Comparison of ENCODE assay signal across 8 cellular contexts in genomic region chr11:20443596-20443995, GRCh38. TPM values are rescaled to one million over a fixed set of nuclear protein-coding genes. Genes with fewer than 3 reads are reported as not detected.
DNase-seq lines count a peak whose midpoint lies in the region; ATAC-seq and TF ChIP-seq lines count a peak whose summit lies in the region.

No MANE protein-coding gene starts in this region.

- H3K9me3 Mint-ChIP-seq in chondrocyte (ENCODE audit: low read depth) (no peaks in the 10 kb centered on the region), osteocyte (ENCODE audit: unreplicated experiment) (no peaks in the 10 kb centered on the region)

- TF ChIP-seq CTCF in GM12864 (IDR thresholded peaks at IDR 0.05; ENCODE audit: low read depth, low read length, missing control alignments) (peak; percentile 40), NB4 (IDR thresholded peaks at IDR 0.05; ENCODE audit: low read depth, low read length) (peak; percentile 10), chondrocyte (IDR thresholded peaks at IDR 0.05) (peak; percentile 74), osteocyte (IDR thresholded peaks at IDR 0.05) (peak; percentile 44)

- no peak for DNase-seq in GM12864 (ENCODE audit: low read depth)
- peak; percentile 24 for DNase-seq in NB4 (ENCODE audit: low read depth)
- no peak for DNase-seq in chondrocyte (ENCODE audit: low spot score)
- DNase-seq in osteocyte (ENCODE audit: extremely low spot score, unreplicated experiment) = no peak
- no peak for DNase-seq in anterior cingulate cortex (lab: John Stamatoyannopoulos, UW)
- no peak for DNase-seq in DMS79 treated with DMSO at 0.1 percent for 48 hours (lab: John Stamatoyannopoulos, UW)

- H3K27ac Mint-ChIP-seq in chondrocyte (ENCODE audit: unreplicated experiment) = no peak overlapping the region
- H3K27ac Mint-ChIP-seq in osteocyte (ENCODE audit: unreplicated experiment) = no peak overlapping the region

- ATAC-seq in HG02870 (IDR thresholded peaks at IDR 0.05; ENCODE audit: unreplicated experiment) = no peak
- no peak for ATAC-seq in GM21390 (IDR thresholded peaks at IDR 0.05; ENCODE audit: unreplicated experiment)

- H3K4me1 Mint-ChIP-seq in chondrocyte (ENCODE audit: low read depth) (no peaks in the 10 kb centered on the region), osteocyte (ENCODE audit: unreplicated experiment) (no peaks in the 10 kb centered on the region)

- H3K27me3 Mint-ChIP-seq in chondrocyte (ENCODE audit: low read depth) (no peaks in the 10 kb centered on the region), osteocyte (ENCODE audit: unreplicated experiment) (no peaks in the 10 kb centered on the region)

- no peak for TF ChIP-seq POLR2A in NB4 (IDR thresholded peaks at IDR 0.05; ENCODE audit: extremely low read depth, insufficient read length)

- H3K36me3 Mint-ChIP-seq in chondrocyte (ENCODE audit: low read depth) (no peaks in the 10 kb centered on the region), osteocyte (ENCODE audit: unreplicated experiment) (peaks cover 1% of the 10 kb centered on the region)

- H3K4me3 ChIP-seq in GM12864 (ENCODE audit: low read depth, low read length) (no peak overlapping the region), NB4 (ENCODE audit: low read depth, low read length) (no peak overlapping the region)

- H3K4me3 Mint-ChIP-seq in chondrocyte (ENCODE audit: unreplicated experiment) (no peak overlapping the region), osteocyte (ENCODE audit: unreplicated experiment) (no peak overlapping the region)

RNA-seq across cellular contexts. Expression of gene PRMT3, which starts 56.1 kb away (rescaled TPM):
- total RNA-seq in chondrocyte (9.1 to 16.8 TPM (median 10.6 TPM) in 3 replicates), osteocyte (17.7 and 18.9 TPM in 2 replicates)

Comparison
In these comparisons a context has a peak if more than half of its experiments do, and no peak if none do; other contexts are left out.
1. CTCF ChIP-seq: peak in every context shown above with its lines; median percentile 74 in chondrocyte; 44 in osteocyte; 40 in GM12864; 10 in NB4.